ENCODE assay signal across 8 cellular contexts in the genomic region with DNA sequence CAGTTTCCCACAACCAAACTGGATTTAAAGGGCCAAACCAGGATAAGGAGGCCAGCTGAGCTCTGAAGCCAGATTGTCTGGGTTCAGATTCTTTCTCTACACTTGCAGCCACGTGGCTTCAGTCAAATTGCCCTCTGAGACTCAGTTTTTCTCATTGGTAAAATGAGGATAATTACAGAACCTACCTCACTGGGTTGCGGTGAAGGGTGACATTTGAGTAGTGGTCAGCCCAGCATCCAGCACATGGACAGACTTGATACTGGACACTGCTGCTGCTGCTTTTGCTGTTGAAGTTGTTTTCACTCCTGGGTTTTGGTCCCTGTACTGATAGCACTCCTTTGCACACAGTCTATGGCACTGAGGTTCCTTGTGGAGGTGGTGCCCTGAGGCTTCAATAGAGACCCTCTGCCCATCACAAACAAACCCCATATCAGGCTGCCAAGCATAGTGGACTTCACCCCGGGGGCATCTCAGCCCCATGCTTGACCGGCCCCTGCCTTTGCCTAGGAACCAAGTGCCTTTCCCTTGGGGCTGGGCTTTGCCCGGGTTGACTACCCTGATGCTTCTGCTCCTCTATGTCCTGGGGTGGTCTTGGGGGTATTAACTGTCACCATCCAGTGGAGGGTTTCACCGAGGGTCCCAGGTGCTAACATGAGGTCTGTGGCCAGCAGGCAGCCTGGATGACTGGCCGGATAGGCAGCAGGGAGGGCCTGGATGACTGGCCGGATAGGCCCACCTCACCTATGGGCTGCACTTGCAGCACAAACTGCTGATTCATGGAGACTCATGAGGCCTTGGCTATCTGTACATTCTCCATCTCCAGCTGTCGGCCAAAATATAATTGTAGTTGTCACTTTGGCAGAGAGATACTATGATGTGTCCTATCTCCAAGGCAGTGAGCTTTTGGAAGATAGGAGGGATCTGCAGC. TPM values are rescaled to one million over a fixed set of nuclear protein-coding genes. Genes with fewer than 3 reads are reported as not detected.
A peak's percentile ranks its signal among the peaks of the same experiment; 100 is the strongest.
DNase-seq lines count a peak whose midpoint lies in the region; ATAC-seq and TF ChIP-seq lines count a peak whose summit lies in the region.

No MANE protein-coding gene starts in this region.

- H3K79me1 ChIP-seq in trophoblast cell (ENCODE audit: low read length): peaks cover 2% of the 10 kb centered on the region

- H3K36me3 ChIP-seq in trophoblast cell (ENCODE audit: control insufficient read depth in 1 of 2, insufficient read depth in 2 of 2, low read length in 2 of 2): no peaks in the 10 kb centered on the region

- H3K9me3 ChIP-seq in trophoblast cell (ENCODE audit: insufficient read depth, low read depth, low read length): peaks cover 2% of the 10 kb centered on the region

- peaks cover 3% of the 10 kb centered on the region for H3K36me3 Mint-ChIP-seq in effector memory CD8-positive, alpha-beta T cell (ENCODE audit: insufficient read depth)

- ATAC-seq in effector memory CD8-positive, alpha-beta T cell (replicated peaks): no peak
- no peak for ATAC-seq in GM19452 (IDR thresholded peaks at IDR 0.05; ENCODE audit: unreplicated experiment)

- no peak overlapping the region for H4K91ac ChIP-seq in trophoblast cell (ENCODE audit: low read depth, low read length)

- DNase-seq in GM12865 (ENCODE audit: low read depth): peak; percentile 62
- DNase-seq in MV-4-11 (lab: John Stamatoyannopoulos, UW): peak; percentile 34
- no peak for DNase-seq in effector memory CD8-positive, alpha-beta T cell
- peak; percentile 28 to 41 for DNase-seq in trophoblast cell
- no peak for DNase-seq in NCI-H2171 treated with DMSO at 0.1 percent for 48 hours (lab: John Stamatoyannopoulos, UW)
- DNase-seq in stimulated activated CD4-positive, alpha-beta T cell treated with anti-CD3 and anti-CD28 coated beads, Interleukin-12 subunit alpha, Interleukin-12 subunit beta, amount 100 ng/mL, for 4 hours: no peak
- DNase-seq in NCI-H69 (lab: John Stamatoyannopoulos, UW): no peak

- peaks cover 3 to 8% of the 10 kb centered on the region in 2 experiments for H3K4me1 ChIP-seq in trophoblast cell (ENCODE audit: control insufficient read depth in 1 of 2, insufficient read depth in 2 of 2, low read length in 2 of 2)

- H4K8ac ChIP-seq in trophoblast cell (ENCODE audit: low read depth, low read length): no peak overlapping the region

- no peak overlapping the region for H3K14ac ChIP-seq in trophoblast cell (ENCODE audit: low read length)

- H3K23ac ChIP-seq in trophoblast cell (ENCODE audit: low read length): no peak overlapping the region

- H2BK120ac ChIP-seq in trophoblast cell (ENCODE audit: insufficient read depth, low read length, poor library complexity): no peak overlapping the region

- no peaks in the 10 kb centered on the region for H3K79me2 ChIP-seq in trophoblast cell (ENCODE audit: control insufficient read depth, insufficient read depth, low read length, poor library complexity)

- no peaks in the 10 kb centered on the region for H3K27me3 ChIP-seq in trophoblast cell (ENCODE audit: insufficient read depth, low read length)

- no peaks in the 10 kb centered on the region for H3K9me3 Mint-ChIP-seq in effector memory CD8-positive, alpha-beta T cell

- no CpG with 5 or more reads among the region's 9 CpGs for WGBS in trophoblast cell (ENCODE audit: extremely low coverage, insufficient coverage, insufficient read length)

- no peak overlapping the region for H3K9ac ChIP-seq in trophoblast cell (ENCODE audit: low read length)

- H3K27ac ChIP-seq in trophoblast cell (ENCODE audit: low read depth, low read length): no peak overlapping the region

- no peak for TF ChIP-seq CTCF in GM12865 (IDR thresholded peaks at IDR 0.05; ENCODE audit: insufficient read depth, low read depth, low read length, missing control alignments)

- peak overlapping the region; percentile 89 to 90 for H3K27ac Mint-ChIP-seq in effector memory CD8-positive, alpha-beta T cell

- peak overlapping the region in 1 of 2 donors; percentile 55 for H3K4me3 Mint-ChIP-seq in effector memory CD8-positive, alpha-beta T cell

- H3K4me3 ChIP-seq in GM12865 (ENCODE audit: low read depth, low read length) (no peak overlapping the region), trophoblast cell (ENCODE audit: low read depth, low read length) (no peak overlapping the region)

- no peak overlapping the region for H3K4ac ChIP-seq in trophoblast cell (ENCODE audit: low read depth, low read length)

- H3K27me3 Mint-ChIP-seq in effector memory CD8-positive, alpha-beta T cell: peaks cover 0 to 16% of the 10 kb centered on the region in 2 donors

- peak overlapping the region; percentile 30 for H2AFZ ChIP-seq in trophoblast cell (ENCODE audit: insufficient read depth, low read length, poor library complexity)

- no peak overlapping the region for H2BK5ac ChIP-seq in trophoblast cell (ENCODE audit: low read depth, low read length, poor library complexity)

- no peak overlapping the region for H3K4me2 ChIP-seq in trophoblast cell (ENCODE audit: low read length)

- peaks cover 0 to 12% of the 10 kb centered on the region in 2 donors for H3K4me1 Mint-ChIP-seq in effector memory CD8-positive, alpha-beta T cell (ENCODE audit: low read depth in 2 of 2)

- no peak overlapping the region for H2BK12ac ChIP-seq in trophoblast cell (ENCODE audit: low read length)

- no peak overlapping the region for H2AK5ac ChIP-seq in trophoblast cell (ENCODE audit: low read length)

- no peak overlapping the region for H4K12ac ChIP-seq in trophoblast cell (ENCODE audit: low read depth, low read length)

- no peak overlapping the region for H3K18ac ChIP-seq in trophoblast cell (ENCODE audit: low read length)

RNA-seq across cellular contexts. Expression of a gene that starts 25.9 kb away (rescaled TPM):
- 21.1 and 23.7 TPM in 2 replicates for polyA plus RNA-seq in trophoblast cell (2013)

Comparison
In these comparisons a context has a peak if more than half of its experiments do, and no peak if none do; other contexts are left out.
1. DNase-seq: peak in GM12865 (single experiment), MV-4-11 (single experiment) and trophoblast cell (2 of 2); none in effector memory CD8-positive, alpha-beta T cell (0 of 3), NCI-H2171 treated with DMSO at 0.1 percent for 48 hours (single experiment), stimulated activated CD4-positive, alpha-beta T cell treated with anti-CD3 and anti-CD28 coated beads, Interleukin-12 subunit alpha, Interleukin-12 subunit beta, amount 100 ng/mL, for 4 hours (single experiment) and NCI-H69 (single experiment).